ENCODE assay signal across 9 cellular contexts in the genomic region with DNA sequence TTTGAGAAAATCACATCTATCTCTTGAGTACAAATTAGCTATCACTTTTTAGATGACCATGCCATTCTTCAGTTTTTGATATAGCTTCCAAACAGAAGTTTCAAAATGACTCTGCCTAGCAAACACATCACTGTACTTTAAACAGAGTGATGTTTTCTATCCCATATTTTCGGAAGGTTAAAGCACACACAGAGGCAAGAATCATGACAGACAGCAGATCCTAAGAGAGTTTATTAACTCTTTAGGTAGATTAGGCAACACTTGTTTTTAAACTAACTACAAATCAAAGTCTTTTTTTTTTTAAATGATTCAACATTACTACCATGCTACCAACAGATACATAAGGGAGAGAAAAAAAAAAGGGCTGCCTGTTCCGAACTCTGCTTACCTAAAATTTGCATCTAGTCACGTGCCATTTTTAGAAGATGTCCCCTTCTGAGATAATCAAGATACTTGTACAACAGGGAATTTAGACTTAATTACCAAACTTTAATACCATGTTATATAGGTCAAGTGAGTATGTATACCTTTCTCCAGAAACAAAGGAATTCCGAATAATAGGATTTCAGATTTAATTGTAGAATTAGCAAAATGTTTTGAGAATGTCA. TPM values are rescaled to one million over a fixed set of nuclear protein-coding genes. Genes with fewer than 3 reads are reported as not detected.
DNase-seq lines count a peak whose midpoint lies in the region; ATAC-seq lines count a peak whose summit lies in the region.
"Had no signal": no experiment of that assay in that cellular context is flagged by ENCODE, and none has a peak within 500 bp of the region (broad histone marks: within the 10 kb centered on the region; RNA-seq: fewer than 3 reads in every experiment).

No MANE protein-coding gene starts in this region.

- peak overlapping the region; percentile 95 for H3K4me3 Mint-ChIP-seq in activated CD4-positive, alpha-beta T cell treated with anti-CD3 and anti-CD28 coated beads, Interleukin-2, amount 10 ng/mL, durations not matched to agents 7 days and 5 days

- no peaks in the 10 kb centered on the region for H3K36me3 ChIP-seq in iPS-18a (ENCODE audit: control insufficient read depth, low read depth, low read length)
- no peaks in the 10 kb centered on the region for H3K36me3 ChIP-seq in subcutaneous abdominal adipose tissue (ENCODE audit: control insufficient read depth in 5 of 5, insufficient read depth in 5 of 5, low read length in 5 of 5)
- no peaks in the 10 kb centered on the region for H3K36me3 ChIP-seq in Karpas-422 (ENCODE audit: insufficient read depth, low read length)

- H3K4me1 Mint-ChIP-seq in activated CD4-positive, alpha-beta T cell treated with anti-CD3 and anti-CD28 coated beads, Interleukin-2, amount 10 ng/mL, durations not matched to agents 7 days and 5 days: peaks cover 55% of the 10 kb centered on the region

- H3K9ac ChIP-seq in iPS-18a (ENCODE audit: low read length) (no peak overlapping the region), subcutaneous abdominal adipose tissue (ENCODE audit: low read length in 5 of 5) (peak overlapping the region in 3 of 5 donors; percentile 91 to 97 (median 94)), Karpas-422 (ENCODE audit: low read length) (no peak overlapping the region)

- H4K20me1 ChIP-seq in Karpas-422 (ENCODE audit: insufficient read depth, low read depth, low read length): no peaks in the 10 kb centered on the region

- H3K27ac Mint-ChIP-seq in activated CD4-positive, alpha-beta T cell treated with anti-CD3 and anti-CD28 coated beads, Interleukin-2, amount 10 ng/mL, durations not matched to agents 7 days and 5 days: peak overlapping the region; percentile 97
- peak overlapping the region; percentile 90 to 93 for H3K27ac Mint-ChIP-seq in activated naive CD4-positive, alpha-beta T cell treated with anti-CD3 and anti-CD28 coated beads, Interleukin-2, amount 50 U/mL, for 72 hours

- ATAC-seq in activated naive CD4-positive, alpha-beta T cell treated with anti-CD3 and anti-CD28 coated beads, Interleukin-2, amount 50 U/mL, for 72 hours: no peak

- POLR2A ChIA-PET in activated CD4-positive, alpha-beta T cell treated with anti-CD3 and anti-CD28 coated beads, Interleukin-2, amount 10 ng/mL, durations not matched to agents 7 days and 5 days (lab: Charles Lee): interaction anchor here (0.7 kb wide), 1 partner anchor 62 kb away, joined by 4 read pairs; no protein-coding TSS in a partner anchor

- H3K27ac ChIP-seq in iPS-18a (ENCODE audit: low read length) (no peak overlapping the region), subcutaneous abdominal adipose tissue (ENCODE audit: low read depth, low read length) (peak overlapping the region; percentile 98), Karpas-422 (ENCODE audit: low read length) (no peak overlapping the region)

- H3K4me1 ChIP-seq in iPS-18a (ENCODE audit: control insufficient read depth, low read depth, low read length): peaks cover 27% of the 10 kb centered on the region
- H3K4me1 ChIP-seq in subcutaneous abdominal adipose tissue (ENCODE audit: control insufficient read depth in 5 of 5, insufficient read depth in 5 of 5, low read length in 5 of 5): peaks cover 4 to 51% (median 42%) of the 10 kb centered on the region in 5 donors
- no peaks in the 10 kb centered on the region for H3K4me1 ChIP-seq in Karpas-422 (ENCODE audit: low read length)

- H3K79me2 ChIP-seq in Karpas-422 (ENCODE audit: low read length): no peaks in the 10 kb centered on the region

- H3K27me3 ChIP-seq in iPS-18a (ENCODE audit: control insufficient read depth, insufficient read depth, low read length): peaks cover 4% of the 10 kb centered on the region
- no peaks in the 10 kb centered on the region for H3K27me3 ChIP-seq in subcutaneous abdominal adipose tissue (ENCODE audit: control insufficient read depth in 5 of 5, insufficient read depth in 4 of 5, low read length in 5 of 5)
- H3K27me3 ChIP-seq in Karpas-422 (ENCODE audit: low read length): no peaks in the 10 kb centered on the region

- H3K9me3 ChIP-seq in iPS-18a (ENCODE audit: control insufficient read depth, low read depth, low read length) (no peaks in the 10 kb centered on the region), subcutaneous abdominal adipose tissue (ENCODE audit: control insufficient read depth in 5 of 5, low read length in 5 of 5) (no peaks in the 10 kb centered on the region), Karpas-422 (ENCODE audit: low read length) (no peaks in the 10 kb centered on the region)

- no peaks in the 10 kb centered on the region for H3K9me2 ChIP-seq in Karpas-422 (replicated peaks; ENCODE audit: insufficient read depth, low read length)

- DNase-seq in activated CD4-positive, alpha-beta T cell treated with anti-CD3 and anti-CD28 coated beads, Interleukin-2, amount 10 ng/mL, durations not matched to agents 7 days and 5 days: no peak
- DNase-seq in activated CD4-positive, alpha-beta T cell treated with anti-CD3 and anti-CD28 coated beads, Interleukin-2, amount 50 U/mL, for 48 hours: no peak
- no peak for DNase-seq in activated naive CD4-positive, alpha-beta T cell treated with anti-CD3 and anti-CD28 coated beads, Interleukin-2, amount 50 U/mL, for 72 hours (ENCODE audit: low spot score in 2 of 2)
- DNase-seq in Karpas-422: no peak
- DNase-seq in NOMO-1 treated with DMSO at 0.1 percent for 48 hours (lab: John Stamatoyannopoulos, UW; ENCODE audit: unreplicated experiment): no peak
- no peak for DNase-seq in stimulated activated CD4-positive, alpha-beta T cell treated with anti-CD3 and anti-CD28 coated beads, Interleukin-4, amount 100 ng/mL, for 4 hours
- DNase-seq: AML-193 had no signal

- no peaks in the 10 kb centered on the region for H3K9me3 Mint-ChIP-seq in activated CD4-positive, alpha-beta T cell treated with anti-CD3 and anti-CD28 coated beads, Interleukin-2, amount 10 ng/mL, durations not matched to agents 7 days and 5 days
- no peaks in the 10 kb centered on the region for H3K9me3 Mint-ChIP-seq in activated naive CD4-positive, alpha-beta T cell treated with anti-CD3 and anti-CD28 coated beads, Interleukin-2, amount 50 U/mL, for 72 hours

- peaks cover 14% of the 10 kb centered on the region for H3K36me3 Mint-ChIP-seq in activated CD4-positive, alpha-beta T cell treated with anti-CD3 and anti-CD28 coated beads, Interleukin-2, amount 10 ng/mL, durations not matched to agents 7 days and 5 days (ENCODE audit: low read depth)
- H3K36me3 Mint-ChIP-seq in activated naive CD4-positive, alpha-beta T cell treated with anti-CD3 and anti-CD28 coated beads, Interleukin-2, amount 50 U/mL, for 72 hours: peaks cover 8 to 11% of the 10 kb centered on the region in 2 donors

- H3K4me3 ChIP-seq in iPS-18a (ENCODE audit: low read length) (peak overlapping the region; percentile 95), subcutaneous abdominal adipose tissue (ENCODE audit: low read depth in 1 of 5, low read length in 5 of 5) (peak overlapping the region; percentile 81 to 92 (median 87)), Karpas-422 (ENCODE audit: low read length) (no peak overlapping the region)

- H3K27me3 Mint-ChIP-seq in activated CD4-positive, alpha-beta T cell treated with anti-CD3 and anti-CD28 coated beads, Interleukin-2, amount 10 ng/mL, durations not matched to agents 7 days and 5 days: peaks cover 8% of the 10 kb centered on the region

- no peak overlapping the region for H3K4me2 ChIP-seq in Karpas-422 (ENCODE audit: low read depth, low read length, poor library complexity, severe bottlenecking)

- H2AFZ ChIP-seq in Karpas-422 (ENCODE audit: low read length): no peak overlapping the region

- CTCF ChIA-PET in activated CD4-positive, alpha-beta T cell treated with anti-CD3 and anti-CD28 coated beads, Interleukin-2, amount 10 ng/mL, durations not matched to agents 7 days and 5 days (lab: Charles Lee): interaction anchor here (0.9 to 1.3 kb wide), 2 partner anchors 24 to 61 kb away, joined by 3 to 4 read pairs; no protein-coding TSS in a partner anchor

RNA-seq across cellular contexts. Expression of a gene that starts 2.7 kb away (rescaled TPM):
- total RNA-seq in activated CD4-positive, alpha-beta T cell treated with anti-CD3 and anti-CD28 coated beads, Interleukin-2, amount 10 ng/mL, durations not matched to agents 7 days and 5 days: 100 to 1,000 TPM in 1 of 2 experiments, 10 to 100 TPM in 1; 84.4 to 100 TPM
- total RNA-seq in activated naive CD4-positive, alpha-beta T cell treated with anti-CD3 and anti-CD28 coated beads, Interleukin-2, amount 50 U/mL, for 72 hours: 10 to 100 TPM; 33.8 to 52.9 TPM
- total RNA-seq in Karpas-422 (2014; rRNA removed; shearing (Covaris generic); ENCODE audit: low replicate concordance): 0.72 TPM in 1 of 2 replicates, not detected in the other

Comparison
In these comparisons a context has a peak if more than half of its experiments do, and no peak if none do; other contexts are left out.
1. H3K9ac ChIP-seq: peak in subcutaneous abdominal adipose tissue (3 of 5); none in iPS-18a (single experiment) and Karpas-422 (single experiment).
2. RNA of a gene that starts 2.7 kb away (total RNA-seq): 84.4 to 100 TPM in activated CD4-positive, alpha-beta T cell treated with anti-CD3 and anti-CD28 coated beads, Interleukin-2, amount 10 ng/mL, durations not matched to agents 7 days and 5 days and 33.8 to 52.9 TPM in activated naive CD4-positive, alpha-beta T cell treated with anti-CD3 and anti-CD28 coated beads, Interleukin-2, amount 50 U/mL, for 72 hours; 0.72 TPM in Karpas-422; every median in the first group is over 10 times any median in the second.